Comparison of ENCODE assay signal across 26 cellular contexts in the genomic region with DNA sequence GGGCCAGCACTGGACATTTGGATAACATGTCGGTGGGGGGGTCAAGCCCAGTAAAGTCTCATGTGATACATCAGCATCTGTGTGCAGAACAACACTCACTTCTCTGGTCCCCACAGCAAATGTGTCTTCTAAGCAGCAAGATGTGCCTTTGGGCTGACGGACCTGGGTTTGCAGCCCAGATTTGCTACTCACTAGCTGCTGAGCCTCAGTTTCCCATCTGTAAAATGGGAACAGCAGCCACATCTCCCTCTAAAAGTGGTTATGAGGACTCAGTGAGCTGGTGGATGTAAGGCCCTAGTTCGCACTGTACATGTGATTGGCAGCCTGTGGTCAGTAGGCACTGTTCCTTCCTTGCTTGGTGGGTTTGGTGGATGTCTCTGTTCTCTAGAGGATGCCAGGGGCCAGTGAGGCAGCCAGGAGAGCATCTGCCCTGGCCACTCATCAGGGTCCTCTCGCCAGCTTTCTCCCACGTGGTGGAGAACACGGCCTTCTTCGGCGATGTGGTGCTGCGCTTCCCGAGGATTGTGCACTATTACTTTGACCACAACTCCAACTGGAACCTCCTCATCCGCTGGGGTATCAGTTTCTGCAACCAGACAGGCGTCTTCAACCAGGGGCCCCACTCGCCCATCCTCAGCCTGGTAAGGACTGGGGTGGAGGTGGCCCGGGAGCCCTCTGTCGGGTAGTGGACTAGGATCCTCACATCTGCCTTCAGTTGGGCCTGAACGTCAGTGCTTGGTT.
"Had no signal": no experiment of that assay in that cellular context is flagged by ENCODE, and none has a peak within 500 bp of the region (broad histone marks: within the 10 kb centered on the region; RNA-seq: fewer than 3 reads in every experiment).

No MANE protein-coding gene starts in this region.

- H3K27ac ChIP-seq: epithelial cell of prostate, esophagus squamous epithelium, gastrocnemius medialis, heart right ventricle, left lung, lower lobe of right lung had no signal

- DNase-seq: cortex of kidney; effector CD8-positive, alpha-beta T cell; effector memory CD8-positive, alpha-beta T cell; endodermal cell; erythroblast; esophagus squamous epithelium; foreskin melanocyte; gastrocnemius medialis; glutamatergic neuron; head of caudate nucleus; heart right ventricle; hippocampal formation; left cardiac atrium; left lung; left ventricle myocardium superior; lower lobe of right lung; mesenchymal stem cell; mucosa of descending colon; naive B cell had no signal

- ATAC-seq: effector memory CD8-positive, alpha-beta T cell; esophagus mucosa; gastrocnemius medialis; heart right ventricle; left cardiac atrium; left lung; left ventricle myocardium superior; lower lobe of right lung; mucosa of descending colon had no signal

- H3K9me3 Mint-ChIP-seq: dendritic cell treated with granulocyte-macrophage colony-stimulating factor and Interleukin-4, amounts not matched to agents 40 ng/mL and 50 ng/mL, for 4 days; effector memory CD8-positive, alpha-beta T cell; endodermal cell; mesothelial cell of epicardium; naive B cell had no signal

- FAIRE-seq: endometrium, islet of Langerhans, keratinocyte had no signal

- H3K27me3 Mint-ChIP-seq: dendritic cell treated with granulocyte-macrophage colony-stimulating factor and Interleukin-4, amounts not matched to agents 40 ng/mL and 50 ng/mL, for 4 days; effector memory CD8-positive, alpha-beta T cell; naive B cell had no signal

- H3K27me3 ChIP-seq: esophagus squamous epithelium, gastrocnemius medialis, heart right ventricle, left lung had no signal

- H3K27ac Mint-ChIP-seq: dendritic cell treated with granulocyte-macrophage colony-stimulating factor and Interleukin-4, amounts not matched to agents 40 ng/mL and 50 ng/mL, for 4 days; effector memory CD8-positive, alpha-beta T cell; endodermal cell; mesothelial cell of epicardium; naive B cell had no signal

- H3K4me3 ChIP-seq: esophagus squamous epithelium, gastrocnemius medialis, heart right ventricle, left lung, lower lobe of right lung, mucosa of descending colon had no signal

- H3K4me1 Mint-ChIP-seq: endodermal cell, mesothelial cell of epicardium had no signal

- H3K4me3 Mint-ChIP-seq: dendritic cell treated with granulocyte-macrophage colony-stimulating factor and Interleukin-4, amounts not matched to agents 40 ng/mL and 50 ng/mL, for 4 days; effector memory CD8-positive, alpha-beta T cell; endodermal cell; mesothelial cell of epicardium had no signal
